26 cellular contexts compared by ENCODE assay signal in the genomic region with DNA sequence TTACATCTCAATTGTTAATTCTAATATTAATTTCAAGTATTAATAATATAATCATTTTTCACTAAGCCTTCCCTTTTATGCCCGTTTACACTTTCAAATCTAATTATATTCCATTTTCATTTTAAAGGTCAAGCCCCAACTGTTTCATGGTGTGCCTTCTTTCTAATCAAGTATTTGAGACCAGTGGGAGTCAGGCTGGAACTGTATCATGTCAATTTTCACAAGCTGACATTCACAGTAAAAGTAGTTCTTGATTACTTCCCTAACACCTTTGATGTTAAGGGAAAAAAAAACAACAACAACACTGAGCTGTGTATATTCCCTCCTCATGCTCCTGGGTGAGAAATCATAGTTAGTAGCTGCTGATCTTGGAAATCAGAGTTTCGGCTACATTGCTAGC. TPM values are rescaled to one million over a fixed set of nuclear protein-coding genes. Genes with fewer than 3 reads are reported as not detected.
"Had no signal": no experiment of that assay in that cellular context is flagged by ENCODE, and none has a peak within 500 bp of the region (broad histone marks: within the 10 kb centered on the region; RNA-seq: fewer than 3 reads in every experiment).

No MANE protein-coding gene starts in this region.

- H3K9me3 ChIP-seq: body of pancreas, esophagus muscularis mucosa, psoas muscle, SK-N-SH, stomach, suprapubic skin, transverse colon had no signal

- H3K4me3 Mint-ChIP-seq: activated CD4-positive, alpha-beta memory T cell treated with anti-CD3 and anti-CD28 coated beads, Interleukin-2, amount 10 ng/mL, durations not matched to agents 7 days and 5 days; activated CD4-positive, alpha-beta T cell treated with anti-CD3 and anti-CD28 coated beads, Interleukin-2, amount 10 ng/mL, durations not matched to agents 24 days and 14 days; activated naive CD4-positive, alpha-beta T cell treated with anti-CD3 and anti-CD28 coated beads, Interleukin-2, amount 50 U/mL, for 24 hours; natural killer cell treated with Interleukin-12 subunit alpha and Interleukin-12 subunit beta and Interleukin-15 and Interleukin-18, amount 100 ng/mL, for 72 hours; stimulated activated effector memory CD8-positive, alpha-beta T cell treated with anti-CD3 and anti-CD28 coated beads, Interleukin-12 subunit alpha, Interleukin-12 subunit beta, amount 100 ng/mL, for 72 hours had no signal

- H3K27ac ChIP-seq: esophagus muscularis mucosa, psoas muscle, suprapubic skin, transverse colon, VCaP had no signal

- ATAC-seq: activated CD4-positive, CD25-positive, alpha-beta regulatory T cell treated with anti-CD3 and anti-CD28 coated beads, Interleukin-2, amount 50 U/mL, for 24 hours; natural killer cell treated with Interleukin-12 subunit alpha and Interleukin-12 subunit beta and Interleukin-15 and Interleukin-18, amount 100 ng/mL, for 72 hours; psoas muscle; sciatic nerve; stimulated activated effector memory CD8-positive, alpha-beta T cell treated with anti-CD3 and anti-CD28 coated beads, Interleukin-12 subunit alpha, Interleukin-12 subunit beta, amount 100 ng/mL, for 72 hours had no signal

- H3K27me3 ChIP-seq: body of pancreas, esophagus muscularis mucosa, stomach had no signal

- H3K4me3 ChIP-seq: body of pancreas, esophagus muscularis mucosa, psoas muscle, suprapubic skin, transverse colon had no signal

- DNase-seq: activated CD4-positive, alpha-beta memory T cell treated with anti-CD3 and anti-CD28 coated beads, Interleukin-2, amount 10 ng/mL, durations not matched to agents 7 days and 5 days; activated CD4-positive, alpha-beta T cell treated with anti-CD3 and anti-CD28 coated beads, Interleukin-2, amount 10 ng/mL, durations not matched to agents 24 days and 14 days; activated effector memory CD4-positive, alpha-beta T cell treated with anti-CD3 and anti-CD28 coated beads, Interleukin-2, amount 50 U/mL, for 16 hours; anterior cingulate cortex; caudate nucleus; effector memory CD4-positive, alpha-beta T cell; glutamatergic neuron; hypothalamus; mammary epithelial cell; psoas muscle; SK-N-SH; small intestine; stimulated activated CD4-positive, alpha-beta T cell treated with anti-CD3 and anti-CD28 coated beads, Interleukin-2, amount 100 ng/mL, for 24 hours; stomach; transverse colon had no signal

- H3K27ac Mint-ChIP-seq: activated CD4-positive, alpha-beta memory T cell treated with anti-CD3 and anti-CD28 coated beads, Interleukin-2, amount 10 ng/mL, durations not matched to agents 7 days and 5 days; activated CD4-positive, alpha-beta T cell treated with anti-CD3 and anti-CD28 coated beads, Interleukin-2, amount 10 ng/mL, durations not matched to agents 24 days and 14 days; activated naive CD4-positive, alpha-beta T cell treated with anti-CD3 and anti-CD28 coated beads, Interleukin-2, amount 50 U/mL, for 24 hours; natural killer cell treated with Interleukin-12 subunit alpha and Interleukin-12 subunit beta and Interleukin-15 and Interleukin-18, amount 100 ng/mL, for 72 hours; stimulated activated effector memory CD8-positive, alpha-beta T cell treated with anti-CD3 and anti-CD28 coated beads, Interleukin-12 subunit alpha, Interleukin-12 subunit beta, amount 100 ng/mL, for 72 hours had no signal

- H3K36me3 Mint-ChIP-seq: activated naive CD4-positive, alpha-beta T cell treated with anti-CD3 and anti-CD28 coated beads, Interleukin-2, amount 50 U/mL, for 24 hours; natural killer cell treated with Interleukin-12 subunit alpha and Interleukin-12 subunit beta and Interleukin-15 and Interleukin-18, amount 100 ng/mL, for 72 hours; stimulated activated effector memory CD8-positive, alpha-beta T cell treated with anti-CD3 and anti-CD28 coated beads, Interleukin-12 subunit alpha, Interleukin-12 subunit beta, amount 100 ng/mL, for 72 hours had no signal

- H3K4me1 ChIP-seq: suprapubic skin, transverse colon had no signal

- H3K9me3 Mint-ChIP-seq: activated CD4-positive, alpha-beta memory T cell treated with anti-CD3 and anti-CD28 coated beads, Interleukin-2, amount 10 ng/mL, durations not matched to agents 7 days and 5 days; activated CD4-positive, alpha-beta T cell treated with anti-CD3 and anti-CD28 coated beads, Interleukin-2, amount 10 ng/mL, durations not matched to agents 24 days and 14 days; activated naive CD4-positive, alpha-beta T cell treated with anti-CD3 and anti-CD28 coated beads, Interleukin-2, amount 50 U/mL, for 24 hours; natural killer cell treated with Interleukin-12 subunit alpha and Interleukin-12 subunit beta and Interleukin-15 and Interleukin-18, amount 100 ng/mL, for 72 hours; stimulated activated effector memory CD8-positive, alpha-beta T cell treated with anti-CD3 and anti-CD28 coated beads, Interleukin-12 subunit alpha, Interleukin-12 subunit beta, amount 100 ng/mL, for 72 hours had no signal

- H3K4me1 Mint-ChIP-seq: activated naive CD4-positive, alpha-beta T cell treated with anti-CD3 and anti-CD28 coated beads, Interleukin-2, amount 50 U/mL, for 24 hours; stimulated activated effector memory CD8-positive, alpha-beta T cell treated with anti-CD3 and anti-CD28 coated beads, Interleukin-12 subunit alpha, Interleukin-12 subunit beta, amount 100 ng/mL, for 72 hours had no signal

- H3K36me3 ChIP-seq: esophagus muscularis mucosa, suprapubic skin, transverse colon had no signal

RNA-seq across cellular contexts. Expression of a gene that starts 38.1 kb away (rescaled TPM):
- total RNA-seq: activated CD4-positive, alpha-beta memory T cell treated with anti-CD3 and anti-CD28 coated beads, Interleukin-2, amount 10 ng/mL, durations not matched to agents 7 days and 5 days; activated CD4-positive, alpha-beta T cell treated with anti-CD3 and anti-CD28 coated beads, Interleukin-2, amount 10 ng/mL, durations not matched to agents 24 days and 14 days; dermis microvascular lymphatic vessel endothelial cell; natural killer cell treated with Interleukin-12 subunit alpha and Interleukin-12 subunit beta and Interleukin-15 and Interleukin-18, amount 100 ng/mL, for 72 hours; T-helper 2 cell treated with Interferon-gamma antibody and Interleukin-4, amounts not matched to agents 100 ng/mL and 5 ng/mL, for 36 hours; transverse colon had no signal
- polyA plus RNA-seq: mammary epithelial cell had no signal
